ENCODE assay signal across 8 cellular contexts in the genomic region with DNA sequence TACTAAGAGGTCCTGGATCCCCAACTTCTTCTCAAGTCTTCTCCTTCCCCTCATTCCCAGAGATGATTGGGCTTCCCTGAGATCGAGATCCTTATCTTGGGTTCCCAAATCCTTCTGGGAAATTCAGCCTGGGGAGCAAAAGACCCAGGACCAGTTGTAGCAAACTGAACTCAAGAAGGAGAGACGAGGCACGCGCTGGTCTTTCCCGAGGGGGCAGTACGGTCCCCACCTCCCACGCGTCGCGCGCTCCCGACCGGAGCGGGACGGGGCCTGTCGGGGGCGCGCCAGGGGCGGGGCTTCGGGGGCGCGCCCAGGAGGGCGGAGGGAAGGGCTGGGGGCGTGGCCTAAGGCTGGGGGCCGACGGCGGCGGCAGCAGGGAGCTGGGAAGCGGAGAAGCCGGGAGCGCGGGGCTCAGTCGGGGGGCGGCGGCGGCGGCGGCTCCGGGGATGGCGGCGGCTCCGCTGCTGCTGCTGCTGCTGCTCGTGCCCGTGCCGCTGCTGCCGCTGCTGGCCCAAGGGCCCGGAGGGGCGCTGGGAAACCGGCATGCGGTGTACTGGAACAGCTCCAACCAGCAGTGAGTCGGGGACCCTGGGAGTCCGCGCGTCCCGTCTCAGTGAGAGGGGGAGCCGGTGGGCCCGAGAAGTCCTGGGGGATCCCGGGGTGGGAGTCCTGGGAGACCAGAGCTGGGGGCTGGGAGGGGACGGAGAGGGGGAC. TPM values are rescaled to one million over a fixed set of nuclear protein-coding genes. Genes with fewer than 3 reads are reported as not detected.
DNase-seq lines count a peak whose midpoint lies in the region; ATAC-seq, FAIRE-seq and TF ChIP-seq lines count a peak whose summit lies in the region.

A gene with protein sequence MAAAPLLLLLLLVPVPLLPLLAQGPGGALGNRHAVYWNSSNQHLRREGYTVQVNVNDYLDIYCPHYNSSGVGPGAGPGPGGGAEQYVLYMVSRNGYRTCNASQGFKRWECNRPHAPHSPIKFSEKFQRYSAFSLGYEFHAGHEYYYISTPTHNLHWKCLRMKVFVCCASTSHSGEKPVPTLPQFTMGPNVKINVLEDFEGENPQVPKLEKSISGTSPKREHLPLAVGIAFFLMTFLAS (plus strand): TSS at position 342 of the 714 bp plus-strand sequence. CDS start 105 bp downstream, at position 447.

- FAIRE-seq in GM12892 (lab: Jason Lieb, UNC), result peak; percentile 73

- peaks cover 32% of the 10 kb centered on the region for H3K27me3 Mint-ChIP-seq in activated T-cell treated with anti-CD3 and anti-CD28 coated beads, Interleukin-2, amount 50 U/mL, for 4 hours (ENCODE audit: low read depth)
- peaks cover 20 to 33% of the 10 kb centered on the region in 2 donors for H3K27me3 Mint-ChIP-seq in natural killer cell (ENCODE audit: low read depth in 2 of 2)

- H3K4me3 ChIP-seq in esophagus squamous epithelium, result peak within 1 kb of the TSS; percentile 61 to 71 (median 64)

- no peaks in the 10 kb centered on the region for H3K9me3 ChIP-seq in esophagus squamous epithelium

- H3K27me3 ChIP-seq in esophagus squamous epithelium, result peaks cover 0 to 51% (median 20%) of the 10 kb centered on the region in 4 donors

- H3K27ac ChIP-seq in esophagus squamous epithelium (peak within 1 kb of the TSS; percentile 14 to 90 (median 80)), temporal lobe (ENCODE audit: low read depth, low read length) (no peak within 1 kb of the TSS)

- TF ChIP-seq CTCF in esophagus squamous epithelium (IDR thresholded peaks at IDR 0.05), result no peak
- TF ChIP-seq CTCF in natural killer cell (IDR thresholded peaks at IDR 0.05), result no peak

- peak; percentile 24 to 35 for ATAC-seq in activated T-cell treated with anti-CD3 and anti-CD28 coated beads, Interleukin-2, amount 50 U/mL, for 4 hours
- ATAC-seq in natural killer cell (peak; percentile 58 to 72 (median 62)), GM19395 (IDR thresholded peaks at IDR 0.05; ENCODE audit: unreplicated experiment) (no peak)

- peaks cover 30% of the 10 kb centered on the region for H3K4me1 Mint-ChIP-seq in activated T-cell treated with anti-CD3 and anti-CD28 coated beads, Interleukin-2, amount 50 U/mL, for 4 hours (ENCODE audit: low read depth)
- H3K4me1 Mint-ChIP-seq in natural killer cell, result peaks cover 22 to 38% of the 10 kb centered on the region in 2 donors

- H3K27ac Mint-ChIP-seq in natural killer cell, result peak within 1 kb of the TSS; percentile 14 to 71

- H3K9me3 Mint-ChIP-seq in activated T-cell treated with anti-CD3 and anti-CD28 coated beads, Interleukin-2, amount 50 U/mL, for 4 hours, result no peaks in the 10 kb centered on the region
- no peaks in the 10 kb centered on the region for H3K9me3 Mint-ChIP-seq in natural killer cell

- TF ChIP-seq POLR2A in GM12892 (IDR thresholded peaks at IDR 0.05; ENCODE audit: low read depth, low read length) (no peak), esophagus squamous epithelium (IDR thresholded peaks at IDR 0.05) (peak in 2 of 4 donors; percentile 47 to 77)

- intact Hi-C loops in esophagus squamous epithelium (cut with DNase I), result no loop called here
- intact Hi-C loops in natural killer cell (cut with micrococcal nuclease), result no loop called here

- peaks cover 54 to 70% (median 55%) of the 10 kb centered on the region in 3 donors for H3K4me1 ChIP-seq in esophagus squamous epithelium

- no peaks in the 10 kb centered on the region for H3K36me3 Mint-ChIP-seq in activated T-cell treated with anti-CD3 and anti-CD28 coated beads, Interleukin-2, amount 50 U/mL, for 4 hours (ENCODE audit: insufficient read depth)
- H3K36me3 Mint-ChIP-seq in natural killer cell, result no peaks in the 10 kb centered on the region

- H3K4me3 Mint-ChIP-seq in activated T-cell treated with anti-CD3 and anti-CD28 coated beads, Interleukin-2, amount 50 U/mL, for 4 hours, result peak within 1 kb of the TSS; percentile 68
- peak within 1 kb of the TSS; percentile 87 for H3K4me3 Mint-ChIP-seq in natural killer cell

- no peaks in the 10 kb centered on the region for H3K36me3 ChIP-seq in esophagus squamous epithelium

- 11% methylated on average over 1 of the region's 59 CpGs; no CpG with 5 or more reads in 1 of the 2 donors for WGBS in esophagus squamous epithelium, 2 donors

- DNase-seq in 8988T (peak; percentile 99), GM12892 (ENCODE audit: insufficient read length) (peak; percentile 93), NCI-H69 (lab: John Stamatoyannopoulos, UW) (peak; percentile 92), esophagus squamous epithelium (lab: John Stamatoyannopoulos, UW) (no peak), natural killer cell (peak; percentile 49)
- DNase-seq in activated T-cell treated with anti-CD3 and anti-CD28 coated beads, Interleukin-2, amount 50 U/mL, for 4 hours, result peak; percentile 65

RNA-seq across cellular contexts. Expression of the gene that starts here (rescaled TPM):
- polyA plus RNA-seq in GM12892 (2012; ENCODE audit: missing spikeins), result 4.3 TPM
- total RNA-seq in activated T-cell treated with anti-CD3 and anti-CD28 coated beads, Interleukin-2, amount 50 U/mL, for 4 hours, result 1 to 10 TPM in 2 of 3 donors, under 1 TPM in 1; 0.84 to 2.0 (median 1.1) TPM
- total RNA-seq in esophagus squamous epithelium, result 10 to 100 TPM; 20.0 to 25.8 (median 21.1) TPM
- total RNA-seq in natural killer cell, result 1 to 10 TPM in 1 of 3 donors, under 1 TPM in 2; 0.52 to 1.1 (median 0.68) TPM
- 10.6 TPM for total RNA-seq in temporal lobe
